In genomic region chr6:163777706-163778105, GRCh38 we compare ENCODE assay signal across 19 cellular contexts.
"Had no signal": no experiment of that assay in that cellular context is flagged by ENCODE, and none has a peak within 500 bp of the region (broad histone marks: within the 10 kb centered on the region; RNA-seq: fewer than 3 reads in every experiment).

No MANE protein-coding gene starts in this region.

- DNase-seq: activated naive CD8-positive, alpha-beta T cell treated with anti-CD3 and anti-CD28 coated beads for 36 hours; activated T-cell treated with anti-CD3 and anti-CD28 coated beads, Interleukin-2, amount 50 U/mL, for 1 hour; colonic mucosa; dorsolateral prefrontal cortex; head of caudate nucleus; kidney; nucleus accumbens; right lobe of liver; stimulated activated CD4-positive, alpha-beta T cell treated with anti-CD3 and anti-CD28 coated beads, Interleukin-2, amount 100 ng/mL, for 48 hours; stimulated activated CD8-positive, alpha-beta memory T cell treated with anti-CD3 and anti-CD28 coated beads, Interleukin-4, amount 100 ng/mL, for 48 hours; stimulated activated naive B cell treated with anti-CD40 and anti-IgM and Interleukin-4, amounts not matched to agents 10 μg/mL and 1 μg/mL and 100 μg/mL, for 72 hours; T-cell; trophoblast cell; uterus had no signal

- H3K27ac Mint-ChIP-seq: activated naive CD8-positive, alpha-beta T cell treated with anti-CD3 and anti-CD28 coated beads for 36 hours; mesothelial cell of epicardium; natural killer cell treated with Interleukin-12 subunit alpha and Interleukin-12 subunit beta and Interleukin-15 and Interleukin-18, amount 100 ng/mL, for 72 hours; stimulated activated naive B cell treated with anti-CD40 and anti-IgM and Interleukin-4, amounts not matched to agents 10 μg/mL and 1 μg/mL and 100 μg/mL, for 72 hours; T-cell; T-helper 2 cell treated with Interferon-gamma antibody and Interleukin-4, amounts not matched to agents 5 μg/mL and 100 μg/mL, for 36 hours; WTC11 had no signal

- ATAC-seq: left lobe of liver; natural killer cell treated with Interleukin-12 subunit alpha and Interleukin-12 subunit beta and Interleukin-15 and Interleukin-18, amount 100 ng/mL, for 72 hours; stimulated activated naive B cell treated with anti-CD40 and anti-IgM and Interleukin-4, amounts not matched to agents 10 μg/mL and 1 μg/mL and 100 μg/mL, for 72 hours; T-cell; WTC11 had no signal

- H3K4me3 Mint-ChIP-seq: activated naive CD8-positive, alpha-beta T cell treated with anti-CD3 and anti-CD28 coated beads for 36 hours; mesothelial cell of epicardium; natural killer cell treated with Interleukin-12 subunit alpha and Interleukin-12 subunit beta and Interleukin-15 and Interleukin-18, amount 100 ng/mL, for 72 hours; stimulated activated naive B cell treated with anti-CD40 and anti-IgM and Interleukin-4, amounts not matched to agents 10 μg/mL and 1 μg/mL and 100 μg/mL, for 72 hours; T-cell; T-helper 2 cell treated with Interferon-gamma antibody and Interleukin-4, amounts not matched to agents 5 μg/mL and 100 μg/mL, for 36 hours; WTC11 had no signal

- H3K4me1 Mint-ChIP-seq: activated naive CD8-positive, alpha-beta T cell treated with anti-CD3 and anti-CD28 coated beads for 36 hours had no signal

- H3K36me3 Mint-ChIP-seq: activated naive CD8-positive, alpha-beta T cell treated with anti-CD3 and anti-CD28 coated beads for 36 hours; mesothelial cell of epicardium; natural killer cell treated with Interleukin-12 subunit alpha and Interleukin-12 subunit beta and Interleukin-15 and Interleukin-18, amount 100 ng/mL, for 72 hours; T-cell; WTC11 had no signal

- H3K9me3 Mint-ChIP-seq: activated naive CD8-positive, alpha-beta T cell treated with anti-CD3 and anti-CD28 coated beads for 36 hours; T-cell; T-helper 2 cell treated with Interferon-gamma antibody and Interleukin-4, amounts not matched to agents 5 μg/mL and 100 μg/mL, for 36 hours; WTC11 had no signal
